Comparison of ENCODE assay signal across 8 cellular contexts in the genomic region with DNA sequence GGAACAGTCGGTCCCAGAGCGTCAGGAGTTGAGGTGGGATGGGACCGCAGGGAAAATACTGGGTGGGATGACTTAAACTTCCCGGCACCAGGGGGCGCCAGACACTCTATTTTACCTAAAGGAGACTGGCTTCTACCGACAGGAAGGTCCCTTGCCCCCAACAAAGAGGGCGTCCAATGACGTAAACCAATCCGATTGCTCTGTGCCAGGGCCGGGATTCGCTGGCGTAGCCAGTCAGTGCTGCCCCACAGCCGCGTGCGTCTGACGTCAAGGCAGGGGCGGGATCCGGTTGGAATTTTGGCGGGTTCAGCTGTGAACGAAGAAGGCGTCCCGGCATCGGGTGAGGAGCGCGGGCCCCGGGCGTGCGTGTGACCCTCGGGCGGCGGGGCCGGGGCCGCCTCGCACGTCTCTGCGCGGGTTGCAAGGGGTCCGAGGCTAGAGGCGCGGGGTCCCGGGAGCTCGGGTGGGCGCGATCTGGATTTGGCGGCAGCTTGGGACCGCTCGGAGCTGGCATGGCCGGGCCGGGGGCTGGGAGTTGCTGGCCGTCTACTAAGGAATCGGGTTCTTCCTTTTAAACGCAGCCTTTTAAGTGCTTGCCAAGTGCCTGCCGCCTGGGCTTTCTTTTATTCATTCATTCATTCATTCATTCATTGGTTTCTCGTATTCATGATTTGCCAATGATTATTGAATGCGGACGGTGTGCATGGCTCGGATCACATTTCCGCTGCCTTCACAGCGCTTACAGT. TPM values are rescaled to one million over a fixed set of nuclear protein-coding genes. Genes with fewer than 3 reads are reported as not detected.
DNase-seq lines count a peak whose midpoint lies in the region; ATAC-seq and FAIRE-seq lines count a peak whose summit lies in the region.

Gene MCM10 (plus strand): TSS at position 292 of the 746 bp plus-strand sequence. CDS start 2,645 bp downstream, outside the sequence.

- CTCF ChIA-PET in naive thymus-derived CD4-positive, alpha-beta T cell (lab: Charles Lee) = interaction anchor here (0.6 to 2.7 kb wide), 6 partner anchors 10 to 278 kb away, joined by 3 to 15 read pairs (median 4); partner anchors contain the start of gene OPTN

- DNase-seq in Daoy (ENCODE audit: low read depth) (peak; percentile 98), Karpas-422 (peak; percentile 100), RCC 7860 (ENCODE audit: low spot score) (peak; percentile 98), fibroblast of gingiva (ENCODE audit: low read depth) (peak; percentile 99)
- DNase-seq in activated T-cell treated with anti-CD3 and anti-CD28 coated beads, Interleukin-2, amount 50 U/mL, for 72 hours = peak; percentile 98
- DNase-seq in naive thymus-derived CD4-positive, alpha-beta T cell = peak; percentile 86 to 99 (median 96)
- DNase-seq in stimulated activated naive B cell treated with anti-CD40 and anti-IgM and Interleukin-4, amounts not matched to agents 10 μg/mL and 1 μg/mL and 100 μg/mL, for 72 hours = peak; percentile 97

- H3K27me3 Mint-ChIP-seq in activated T-cell treated with anti-CD3 and anti-CD28 coated beads, Interleukin-2, amount 50 U/mL, for 72 hours (ENCODE audit: low read depth) = no peaks in the 10 kb centered on the region
- H3K27me3 Mint-ChIP-seq in naive thymus-derived CD4-positive, alpha-beta T cell = peaks cover 0 to 1% (median 0%) of the 10 kb centered on the region in 5 donors
- peaks cover 8 to 10% of the 10 kb centered on the region in 2 donors for H3K27me3 Mint-ChIP-seq in stimulated activated naive B cell treated with anti-CD40 and anti-IgM and Interleukin-4, amounts not matched to agents 10 μg/mL and 1 μg/mL and 100 μg/mL, for 72 hours

- H4K20me1 ChIP-seq in Karpas-422 (ENCODE audit: insufficient read depth, low read depth, low read length) = no peaks in the 10 kb centered on the region

- peaks cover 23% of the 10 kb centered on the region for H3K4me1 ChIP-seq in Karpas-422 (ENCODE audit: low read length)
- peaks cover 6 to 10% of the 10 kb centered on the region in 2 donors for H3K4me1 ChIP-seq in naive thymus-derived CD4-positive, alpha-beta T cell (ENCODE audit: control insufficient read depth in 2 of 2, insufficient read depth in 2 of 2, low read length in 2 of 2)

- intact Hi-C loops in naive thymus-derived CD4-positive, alpha-beta T cell (cut with micrococcal nuclease) = loop anchor here (1.0 to 5.0 kb wide), 12 partner anchors 53 to 1797 kb away; partner anchors contain the start of genes CDC123 (in 1 of the 2), MEIG1 (in 1 of the 2), NUDT5 (in 1 of the 2) and PRPF18 (in 1 of the 2)

- peak within 1 kb of the TSS; percentile 86 for H3K4me3 ChIP-seq in Karpas-422 (ENCODE audit: low read length)
- H3K4me3 ChIP-seq in naive thymus-derived CD4-positive, alpha-beta T cell (ENCODE audit: low read length) = peak within 1 kb of the TSS; percentile 47

- peak; percentile 91 for FAIRE-seq in RCC 7860 (lab: Jason Lieb, UNC)

- H3K4me1 Mint-ChIP-seq in activated T-cell treated with anti-CD3 and anti-CD28 coated beads, Interleukin-2, amount 50 U/mL, for 72 hours (ENCODE audit: low read depth) = peaks cover 23% of the 10 kb centered on the region
- H3K4me1 Mint-ChIP-seq in naive thymus-derived CD4-positive, alpha-beta T cell = peaks cover 3 to 38% (median 19%) of the 10 kb centered on the region in 7 donors
- H3K4me1 Mint-ChIP-seq in stimulated activated naive B cell treated with anti-CD40 and anti-IgM and Interleukin-4, amounts not matched to agents 10 μg/mL and 1 μg/mL and 100 μg/mL, for 72 hours = peaks cover 14 to 21% of the 10 kb centered on the region in 2 donors

- peaks cover 47% of the 10 kb centered on the region for H3K79me2 ChIP-seq in Karpas-422 (ENCODE audit: low read length)

- H3K36me3 ChIP-seq in Karpas-422 (ENCODE audit: insufficient read depth, low read length) = 0 out of 2 replicates have a peak, but pooled peaks cover 4% of the 10 kb centered on the region
- no peaks in the 10 kb centered on the region for H3K36me3 ChIP-seq in naive thymus-derived CD4-positive, alpha-beta T cell (ENCODE audit: control insufficient read depth in 2 of 3, insufficient read depth in 3 of 3, low read length in 3 of 3)

- peak within 1 kb of the TSS; percentile 76 for H3K27ac Mint-ChIP-seq in activated T-cell treated with anti-CD3 and anti-CD28 coated beads, Interleukin-2, amount 50 U/mL, for 72 hours
- peak within 1 kb of the TSS; percentile 44 to 89 (median 74) for H3K27ac Mint-ChIP-seq in naive thymus-derived CD4-positive, alpha-beta T cell
- peak within 1 kb of the TSS; percentile 88 for H3K27ac Mint-ChIP-seq in stimulated activated naive B cell treated with anti-CD40 and anti-IgM and Interleukin-4, amounts not matched to agents 10 μg/mL and 1 μg/mL and 100 μg/mL, for 72 hours

- H3K27ac ChIP-seq in Karpas-422 (ENCODE audit: low read length) = no peak within 1 kb of the TSS
- no peak within 1 kb of the TSS for H3K27ac ChIP-seq in naive thymus-derived CD4-positive, alpha-beta T cell (ENCODE audit: low read depth, low read length)

- peak within 1 kb of the TSS; percentile 74 for H3K9ac ChIP-seq in Karpas-422 (ENCODE audit: low read length)

- H2AFZ ChIP-seq in Karpas-422 (ENCODE audit: low read length) = peak within 1 kb of the TSS; percentile 99

- POLR2A ChIA-PET in naive thymus-derived CD4-positive, alpha-beta T cell (lab: Charles Lee) = interaction anchor here (1.1 to 2.0 kb wide), 3 partner anchors 139 to 189 kb away, joined by 3 to 8 read pairs (median 7); partner anchors contain the start of gene PHYH

- H3K9me2 ChIP-seq in Karpas-422 (replicated peaks; ENCODE audit: insufficient read depth, low read length) = no peaks in the 10 kb centered on the region

- H3K4me2 ChIP-seq in Karpas-422 (ENCODE audit: low read depth, low read length, poor library complexity, severe bottlenecking) = peak within 1 kb of the TSS; percentile 89

- peak within 1 kb of the TSS; percentile 94 to 95 for H3K4me3 Mint-ChIP-seq in activated T-cell treated with anti-CD3 and anti-CD28 coated beads, Interleukin-2, amount 50 U/mL, for 72 hours
- peak within 1 kb of the TSS; percentile 64 to 93 (median 88) for H3K4me3 Mint-ChIP-seq in naive thymus-derived CD4-positive, alpha-beta T cell
- H3K4me3 Mint-ChIP-seq in stimulated activated naive B cell treated with anti-CD40 and anti-IgM and Interleukin-4, amounts not matched to agents 10 μg/mL and 1 μg/mL and 100 μg/mL, for 72 hours = peak within 1 kb of the TSS; percentile 78 to 85

- H3K9me3 ChIP-seq in Karpas-422 (ENCODE audit: low read length) = no peaks in the 10 kb centered on the region
- H3K9me3 ChIP-seq in naive thymus-derived CD4-positive, alpha-beta T cell (ENCODE audit: control insufficient read depth in 2 of 3, low read length in 3 of 3) = no peaks in the 10 kb centered on the region

- ATAC-seq in GM21825 (IDR thresholded peaks at IDR 0.05; ENCODE audit: unreplicated experiment) = peak; percentile 100
- peak; percentile 100 for ATAC-seq in activated T-cell treated with anti-CD3 and anti-CD28 coated beads, Interleukin-2, amount 50 U/mL, for 72 hours (replicated peaks in 1 of 2)
- peak; percentile 100 for ATAC-seq in naive thymus-derived CD4-positive, alpha-beta T cell
- ATAC-seq in stimulated activated naive B cell treated with anti-CD40 and anti-IgM and Interleukin-4, amounts not matched to agents 10 μg/mL and 1 μg/mL and 100 μg/mL, for 72 hours (replicated peaks) = peak; percentile 99 to 100

- peaks cover 8 to 16% of the 10 kb centered on the region in 2 donors for H3K36me3 Mint-ChIP-seq in activated T-cell treated with anti-CD3 and anti-CD28 coated beads, Interleukin-2, amount 50 U/mL, for 72 hours (ENCODE audit: insufficient read depth in 2 of 2)
- H3K36me3 Mint-ChIP-seq in naive thymus-derived CD4-positive, alpha-beta T cell = peaks cover 0 to 9% (median 0%) of the 10 kb centered on the region in 5 donors
- H3K36me3 Mint-ChIP-seq in stimulated activated naive B cell treated with anti-CD40 and anti-IgM and Interleukin-4, amounts not matched to agents 10 μg/mL and 1 μg/mL and 100 μg/mL, for 72 hours = peaks cover 0 to 11% of the 10 kb centered on the region in 2 donors

- no peaks in the 10 kb centered on the region for H3K27me3 ChIP-seq in Karpas-422 (ENCODE audit: low read length)
- no peaks in the 10 kb centered on the region for H3K27me3 ChIP-seq in naive thymus-derived CD4-positive, alpha-beta T cell (ENCODE audit: control insufficient read depth in 2 of 2, insufficient read depth in 2 of 2, low read length in 2 of 2)

- H3K9me3 Mint-ChIP-seq in activated T-cell treated with anti-CD3 and anti-CD28 coated beads, Interleukin-2, amount 50 U/mL, for 72 hours = no peaks in the 10 kb centered on the region
- peaks cover 0 to 3% (median 0%) of the 10 kb centered on the region in 11 donors for H3K9me3 Mint-ChIP-seq in naive thymus-derived CD4-positive, alpha-beta T cell
- H3K9me3 Mint-ChIP-seq in stimulated activated naive B cell treated with anti-CD40 and anti-IgM and Interleukin-4, amounts not matched to agents 10 μg/mL and 1 μg/mL and 100 μg/mL, for 72 hours = no peaks in the 10 kb centered on the region

RNA-seq across cellular contexts. Expression of gene MCM10, which starts in this region (rescaled TPM):
- 29.4 and 30.3 TPM in 2 replicates for total RNA-seq in Daoy (2014; rRNA removed; shearing (Covaris generic))
- 7.0 and 8.9 TPM in 2 replicates for total RNA-seq in Karpas-422 (2014; rRNA removed; shearing (Covaris generic); ENCODE audit: low replicate concordance)
- total RNA-seq in activated T-cell treated with anti-CD3 and anti-CD28 coated beads, Interleukin-2, amount 50 U/mL, for 72 hours = 10 to 100 TPM; 30.6 to 53.2 TPM
- 10 to 100 TPM in 1 of 5 experiments, under 1 TPM in 4; 0.08 to 41.8 (median 0.42) TPM for total RNA-seq in naive thymus-derived CD4-positive, alpha-beta T cell
- polyA plus RNA-seq in naive thymus-derived CD4-positive, alpha-beta T cell = under 1 TPM in 1 of 2 donors, not detected in 1; 0.13 TPM
